In the genomic region with DNA sequence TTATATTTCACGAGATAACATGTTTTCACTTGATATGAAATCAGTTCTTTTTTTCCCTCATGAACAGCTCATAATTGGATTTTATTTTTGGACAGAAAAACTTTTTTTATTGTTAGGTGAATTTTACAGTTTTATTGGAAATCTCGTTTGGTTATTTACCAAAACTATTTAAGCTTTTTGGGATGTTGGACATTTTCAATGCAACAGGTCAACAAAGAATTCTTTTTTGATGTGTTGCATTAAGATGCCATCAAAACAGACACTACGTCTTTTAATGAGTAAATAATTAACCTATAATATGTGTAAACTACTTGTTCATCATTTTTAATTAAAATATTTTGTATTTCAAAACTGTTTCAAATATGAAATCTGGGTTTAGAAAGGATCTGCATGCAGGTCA, we compare ENCODE assay signal across 2 cellular contexts.
TF ChIP-seq lines count a peak whose summit lies in the region.

No MANE protein-coding gene starts in this region.

TF ChIP-seq in A549, 52 proteins besides CTCF, POLR2A, EP300 and RAD21 (continued from another document):
- TF ChIP-seq, protein P1, sequence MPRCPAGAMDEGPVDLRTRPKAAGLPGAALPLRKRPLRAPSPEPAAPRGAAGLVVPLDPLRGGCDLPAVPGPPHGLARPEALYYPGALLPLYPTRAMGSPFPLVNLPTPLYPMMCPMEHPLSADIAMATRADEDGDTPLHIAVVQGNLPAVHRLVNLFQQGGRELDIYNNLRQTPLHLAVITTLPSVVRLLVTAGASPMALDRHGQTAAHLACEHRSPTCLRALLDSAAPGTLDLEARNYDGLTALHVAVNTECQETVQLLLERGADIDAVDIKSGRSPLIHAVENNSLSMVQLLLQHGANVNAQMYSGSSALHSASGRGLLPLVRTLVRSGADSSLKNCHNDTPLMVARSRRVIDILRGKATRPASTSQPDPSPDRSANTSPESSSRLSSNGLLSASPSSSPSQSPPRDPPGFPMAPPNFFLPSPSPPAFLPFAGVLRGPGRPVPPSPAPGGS (IDR thresholded peaks at IDR 0.05): no peak
- TF ChIP-seq CHD4 (IDR thresholded peaks at IDR 0.05; ENCODE audit: borderline replicate concordance) (no peak), HOXA7 (CRISPR knock-in tag; IDR thresholded peaks at IDR 0.05) (no peak), ZFP36 (IDR thresholded peaks at IDR 0.05; ENCODE audit: borderline replicate concordance, partially characterized antibody) (no peak)
- TF ChIP-seq, protein P2, sequence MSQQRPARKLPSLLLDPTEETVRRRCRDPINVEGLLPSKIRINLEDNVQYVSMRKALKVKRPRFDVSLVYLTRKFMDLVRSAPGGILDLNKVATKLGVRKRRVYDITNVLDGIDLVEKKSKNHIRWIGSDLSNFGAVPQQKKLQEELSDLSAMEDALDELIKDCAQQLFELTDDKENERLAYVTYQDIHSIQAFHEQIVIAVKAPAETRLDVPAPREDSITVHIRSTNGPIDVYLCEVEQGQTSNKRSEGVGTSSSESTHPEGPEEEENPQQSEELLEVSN (IDR thresholded peaks at IDR 0.05; ENCODE audit: borderline replicate concordance, low read depth): no peak

TF ChIP-seq in SK-N-SH treated with all-trans-retinoic acid at 6 μM for 48 hours, 23 proteins besides CTCF, POLR2A, EP300 and RAD21 (continued from another document):
- TF ChIP-seq, protein P3, sequence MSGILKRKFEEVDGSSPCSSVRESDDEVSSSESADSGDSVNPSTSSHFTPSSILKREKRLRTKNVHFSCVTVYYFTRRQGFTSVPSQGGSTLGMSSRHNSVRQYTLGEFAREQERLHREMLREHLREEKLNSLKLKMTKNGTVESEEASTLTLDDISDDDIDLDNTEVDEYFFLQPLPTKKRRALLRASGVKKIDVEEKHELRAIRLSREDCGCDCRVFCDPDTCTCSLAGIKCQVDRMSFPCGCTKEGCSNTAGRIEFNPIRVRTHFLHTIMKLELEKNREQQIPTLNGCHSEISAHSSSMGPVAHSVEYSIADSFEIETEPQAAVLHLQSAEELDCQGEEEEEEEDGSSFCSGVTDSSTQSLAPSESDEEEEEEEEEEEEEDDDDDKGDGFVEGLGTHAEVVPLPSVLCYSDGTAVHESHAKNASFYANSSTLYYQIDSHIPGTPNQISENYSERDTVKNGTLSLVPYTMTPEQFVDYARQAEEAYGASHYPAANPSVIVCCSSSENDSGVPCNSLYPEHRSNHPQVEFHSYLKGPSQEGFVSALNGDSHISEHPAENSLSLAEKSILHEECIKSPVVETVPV (CRISPR knock-in tag; IDR thresholded peaks at IDR 0.05): no peak
- no peak for TF ChIP-seq ZFP30 (CRISPR knock-in tag; IDR thresholded peaks at IDR 0.05)
- no peak for TF ChIP-seq TOX (CRISPR knock-in tag; IDR thresholded peaks at IDR 0.05; ENCODE audit: borderline replicate concordance)
- no peak for TF ChIP-seq ISL1 (CRISPR knock-in tag; IDR thresholded peaks at IDR 0.05)
- no peak for TF ChIP-seq BACH2 (CRISPR knock-in tag; IDR thresholded peaks at IDR 0.05; ENCODE audit: borderline replicate concordance)
- TF ChIP-seq, protein P4, sequence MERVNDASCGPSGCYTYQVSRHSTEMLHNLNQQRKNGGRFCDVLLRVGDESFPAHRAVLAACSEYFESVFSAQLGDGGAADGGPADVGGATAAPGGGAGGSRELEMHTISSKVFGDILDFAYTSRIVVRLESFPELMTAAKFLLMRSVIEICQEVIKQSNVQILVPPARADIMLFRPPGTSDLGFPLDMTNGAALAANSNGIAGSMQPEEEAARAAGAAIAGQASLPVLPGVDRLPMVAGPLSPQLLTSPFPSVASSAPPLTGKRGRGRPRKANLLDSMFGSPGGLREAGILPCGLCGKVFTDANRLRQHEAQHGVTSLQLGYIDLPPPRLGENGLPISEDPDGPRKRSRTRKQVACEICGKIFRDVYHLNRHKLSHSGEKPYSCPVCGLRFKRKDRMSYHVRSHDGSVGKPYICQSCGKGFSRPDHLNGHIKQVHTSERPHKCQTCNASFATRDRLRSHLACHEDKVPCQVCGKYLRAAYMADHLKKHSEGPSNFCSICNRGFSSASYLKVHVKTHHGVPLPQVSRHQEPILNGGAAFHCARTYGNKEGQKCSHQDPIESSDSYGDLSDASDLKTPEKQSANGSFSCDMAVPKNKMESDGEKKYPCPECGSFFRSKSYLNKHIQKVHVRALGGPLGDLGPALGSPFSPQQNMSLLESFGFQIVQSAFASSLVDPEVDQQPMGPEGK (CRISPR knock-in tag; IDR thresholded peaks at IDR 0.05; ENCODE audit: borderline replicate concordance): no peak
- TF ChIP-seq GLIS3 (CRISPR knock-in tag; IDR thresholded peaks at IDR 0.05): no peak
- TF ChIP-seq ZFP3 (CRISPR knock-in tag; IDR thresholded peaks at IDR 0.05): no peak
- TF ChIP-seq PPARA (CRISPR knock-in tag; IDR thresholded peaks at IDR 0.05; ENCODE audit: borderline replicate concordance): no peak
- TF ChIP-seq CSDC2 (CRISPR knock-in tag; IDR thresholded peaks at IDR 0.05): no peak
TF ChIP-seq in SK-N-SH treated with all-trans-retinoic acid at 6 μM for 48 hours: peak in this region for 0.
